ENCODE assay signal across 21 cellular contexts in genomic region chr2:145615626-145616025, GRCh38.
A peak's percentile ranks its signal among the peaks of the same experiment; 100 is the strongest.
DNase-seq lines count a peak whose midpoint lies in the region; ATAC-seq, FAIRE-seq and TF ChIP-seq lines count a peak whose summit lies in the region.
"Had no signal": no experiment of that assay in that cellular context is flagged by ENCODE, and none has a peak within 500 bp of the region (broad histone marks: within the 10 kb centered on the region; RNA-seq: fewer than 3 reads in every experiment).

No MANE protein-coding gene starts in this region.

- H3K9me3 ChIP-seq in endodermal cell (ENCODE audit: control insufficient read depth, low read length): no peaks in the 10 kb centered on the region

- DNase-seq in D721Med (ENCODE audit: insufficient read length, low spot score) (peak; percentile 14), endodermal cell (no peak), AG08395 (ENCODE audit: low spot score) (no peak), GM20000 (ENCODE audit: low spot score) (no peak), OCI-M1 (lab: John Stamatoyannopoulos, UW) (no peak)
- DNase-seq: CD4-positive, alpha-beta T cell; CD8-positive, alpha-beta memory T cell; DMS79; EL; GDM1; GOT3; HCEC 1CT had no signal

- no peaks in the 10 kb centered on the region for H3K36me3 Mint-ChIP-seq in endodermal cell (ENCODE audit: low read depth)
- H3K36me3 Mint-ChIP-seq: CD14-positive monocyte; CD8-positive, alpha-beta memory T cell had no signal

- peaks cover 50% of the 10 kb centered on the region for H3K27me3 ChIP-seq in endodermal cell (ENCODE audit: control insufficient read depth, insufficient read depth, low read length, poor library complexity, severe bottlenecking)
- H3K27me3 ChIP-seq: BLaER1 had no signal

- no peaks in the 10 kb centered on the region for H3K36me3 ChIP-seq in endodermal cell (ENCODE audit: control insufficient read depth, insufficient read depth, low read length)
- H3K36me3 ChIP-seq: BLaER1 had no signal

- WGBS in endodermal cell (ENCODE audit: insufficient coverage in 1 of 2, insufficient read length in 1 of 2), 2 experiments: 93 to 96% methylated on average over 4 of the region's 4 CpGs

- H3K27ac ChIP-seq in C4-2B (no peak overlapping the region), VCaP (no peak overlapping the region), endodermal cell (ENCODE audit: low read depth, low read length) (no peak overlapping the region)
- H3K27ac ChIP-seq: BLaER1 had no signal

- H3K27me3 Mint-ChIP-seq in endodermal cell (ENCODE audit: insufficient read depth): peaks cover 18% of the 10 kb centered on the region
- H3K27me3 Mint-ChIP-seq: B cell; CD4-positive, alpha-beta T cell; CD8-positive, alpha-beta memory T cell had no signal

- H3K9ac ChIP-seq in endodermal cell (ENCODE audit: extremely low read depth, low read length, poor library complexity, severe bottlenecking): no peak overlapping the region
- H3K9ac ChIP-seq: BLaER1 had no signal

- H3K4me1 ChIP-seq in endodermal cell (ENCODE audit: control insufficient read depth, insufficient read depth, low read length): no peaks in the 10 kb centered on the region
- H3K4me1 ChIP-seq: BLaER1 had no signal

- TF ChIP-seq CTCF in C4-2B (conservative IDR thresholded peaks at IDR 0.05) (0 out of 2 replicates have a peak, but pooled peaks have one; percentile 13), D721Med (IDR thresholded peaks at IDR 0.05; ENCODE audit: insufficient read depth, missing control alignments) (no peak), VCaP (conservative IDR thresholded peaks at IDR 0.05) (0 out of 2 replicates have a peak, but pooled peaks have one; percentile 10), endodermal cell (conservative IDR thresholded peaks at IDR 0.05) (peak; percentile 61), GM20000 (IDR thresholded peaks at IDR 0.05; ENCODE audit: extremely low read depth, missing control alignments) (no peak)

- H3K4me3 Mint-ChIP-seq in endodermal cell: no peak overlapping the region
- H3K4me3 Mint-ChIP-seq: B cell; CD14-positive monocyte; CD4-positive, alpha-beta T cell; CD8-positive, alpha-beta memory T cell had no signal

- peak; percentile 32 for FAIRE-seq in D721Med (lab: Jason Lieb, UNC)
- FAIRE-seq: GM12878, GM19239, H54 had no signal

- H3K9me3 Mint-ChIP-seq in endodermal cell: no peaks in the 10 kb centered on the region

- H3K27ac Mint-ChIP-seq in endodermal cell: no peak overlapping the region
- H3K27ac Mint-ChIP-seq: B cell; CD14-positive monocyte; CD4-positive, alpha-beta T cell; CD8-positive, alpha-beta memory T cell had no signal

- ATAC-seq in HG02798 (IDR thresholded peaks at IDR 0.05; ENCODE audit: poor library complexity, unreplicated experiment): no peak
- ATAC-seq: GM12878 had no signal

- no peaks in the 10 kb centered on the region for H3K4me1 Mint-ChIP-seq in endodermal cell
- H3K4me1 Mint-ChIP-seq: B cell; CD14-positive monocyte; CD8-positive, alpha-beta memory T cell had no signal

- H3K4me3 ChIP-seq in endodermal cell (ENCODE audit: low read length): no peak overlapping the region
- H3K4me3 ChIP-seq: BLaER1, GM12878 had no signal

Comparison
In these comparisons a context has a peak if more than half of its experiments do, and no peak if none do; other contexts are left out.
1. CTCF ChIP-seq: peak in C4-2B (single experiment), VCaP (single experiment) and endodermal cell (single experiment); none in D721Med (single experiment) and GM20000 (single experiment).